ENCODE assay signal across 25 cellular contexts in genomic region chr13:79806821-79807220, GRCh38.
"Had no signal": no experiment of that assay in that cellular context is flagged by ENCODE, and none has a peak within 500 bp of the region (broad histone marks: within the 10 kb centered on the region; RNA-seq: fewer than 3 reads in every experiment).

No MANE protein-coding gene starts in this region.

- ATAC-seq: activated CD4-positive, alpha-beta T cell treated with anti-CD3 and anti-CD28 coated beads for 36 hours; activated CD8-positive, alpha-beta memory T cell treated with anti-CD3 and anti-CD28 coated beads, Interleukin-2, amount 10 ng/mL, durations not matched to agents 7 days and 5 days; activated CD8-positive, alpha-beta T cell treated with anti-CD3 and anti-CD28 coated beads, Interleukin-2, amount 10 ng/mL, durations not matched to agents 7 days and 5 days; activated naive CD4-positive, alpha-beta T cell treated with anti-CD3 and anti-CD28 coated beads, Interleukin-2, amount 50 U/mL, for 72 hours; activated T-cell treated with anti-CD3 and anti-CD28 coated beads, Interleukin-2, amount 50 U/mL, for 72 hours; effector memory CD8-positive, alpha-beta T cell; heart right ventricle; left lobe of liver; natural killer cell; sciatic nerve had no signal

- H3K4me1 ChIP-seq: uterus had no signal

- H3K9me3 ChIP-seq: heart right ventricle, lower lobe of right lung, neutrophil, thoracic aorta, uterus had no signal

- H3K27ac ChIP-seq: coronary artery, heart right ventricle, lower lobe of right lung, neutrophil, skin epidermis, thoracic aorta, uterus had no signal

- H3K4me3 ChIP-seq: coronary artery, heart right ventricle, lower lobe of right lung, skin epidermis, thoracic aorta, uterus had no signal

- DNase-seq: activated CD4-positive, alpha-beta T cell treated with anti-CD3 and anti-CD28 coated beads for 36 hours; activated CD4-positive, CD25-positive, alpha-beta regulatory T cell; activated CD8-positive, alpha-beta memory T cell treated with anti-CD3 and anti-CD28 coated beads, Interleukin-2, amount 10 ng/mL, durations not matched to agents 7 days and 5 days; activated CD8-positive, alpha-beta T cell treated with anti-CD3 and anti-CD28 coated beads, Interleukin-2, amount 10 ng/mL, durations not matched to agents 7 days and 5 days; activated naive CD4-positive, alpha-beta T cell; activated T-cell treated with anti-CD3 and anti-CD28 coated beads, Interleukin-2, amount 50 U/mL, for 72 hours; effector memory CD8-positive, alpha-beta T cell; heart right ventricle; kidney glomerular epithelial cell; lower lobe of right lung; mesenchymal stem cell; natural killer cell; stimulated activated CD4-positive, alpha-beta T cell treated with anti-CD3 and anti-CD28 coated beads, Interleukin-12 subunit alpha, Interleukin-12 subunit beta, amount 100 ng/mL, for 4 hours; stimulated activated CD4-positive, alpha-beta T cell treated with anti-CD3 and anti-CD28 coated beads, Interleukin-4, amount 100 ng/mL, for 1 hour; trophoblast cell; uterus had no signal

- H3K36me3 Mint-ChIP-seq: activated CD8-positive, alpha-beta memory T cell treated with anti-CD3 and anti-CD28 coated beads, Interleukin-2, amount 10 ng/mL, durations not matched to agents 7 days and 5 days; activated naive CD4-positive, alpha-beta T cell treated with anti-CD3 and anti-CD28 coated beads, Interleukin-2, amount 50 U/mL, for 72 hours; natural killer cell; stimulated activated effector memory CD8-positive, alpha-beta T cell treated with anti-CD3 and anti-CD28 coated beads, Interleukin-12 subunit alpha, Interleukin-12 subunit beta, amount 100 ng/mL, for 72 hours had no signal

- H3K9me3 Mint-ChIP-seq: activated naive CD4-positive, alpha-beta T cell treated with anti-CD3 and anti-CD28 coated beads, Interleukin-2, amount 50 U/mL, for 72 hours; natural killer cell; stimulated activated effector memory CD8-positive, alpha-beta T cell treated with anti-CD3 and anti-CD28 coated beads, Interleukin-12 subunit alpha, Interleukin-12 subunit beta, amount 100 ng/mL, for 72 hours; stimulated activated naive CD8-positive, alpha-beta T cell treated with anti-CD3 and anti-CD28 coated beads, Interleukin-15, Interleukin-2, amounts not matched to agents 100 ng/mL and 50 ng/mL, for 24 hours had no signal

- H3K36me3 ChIP-seq: heart right ventricle, lower lobe of right lung, neutrophil, thoracic aorta, uterus had no signal

- H3K27ac Mint-ChIP-seq: activated CD4-positive, alpha-beta T cell treated with anti-CD3 and anti-CD28 coated beads for 36 hours; activated CD8-positive, alpha-beta memory T cell treated with anti-CD3 and anti-CD28 coated beads, Interleukin-2, amount 10 ng/mL, durations not matched to agents 7 days and 5 days; activated CD8-positive, alpha-beta T cell treated with anti-CD3 and anti-CD28 coated beads, Interleukin-2, amount 10 ng/mL, durations not matched to agents 7 days and 5 days; activated naive CD4-positive, alpha-beta T cell treated with anti-CD3 and anti-CD28 coated beads, Interleukin-2, amount 50 U/mL, for 72 hours; activated T-cell treated with anti-CD3 and anti-CD28 coated beads, Interleukin-2, amount 50 U/mL, for 72 hours; effector memory CD8-positive, alpha-beta T cell; natural killer cell; stimulated activated effector memory CD8-positive, alpha-beta T cell treated with anti-CD3 and anti-CD28 coated beads, Interleukin-12 subunit alpha, Interleukin-12 subunit beta, amount 100 ng/mL, for 72 hours; stimulated activated naive CD8-positive, alpha-beta T cell treated with anti-CD3 and anti-CD28 coated beads, Interleukin-15, Interleukin-2, amounts not matched to agents 100 ng/mL and 50 ng/mL, for 24 hours had no signal

- H3K27me3 ChIP-seq: heart right ventricle, neutrophil, uterus had no signal

- H3K4me1 Mint-ChIP-seq: activated CD4-positive, alpha-beta T cell treated with anti-CD3 and anti-CD28 coated beads for 36 hours; activated CD8-positive, alpha-beta memory T cell treated with anti-CD3 and anti-CD28 coated beads, Interleukin-2, amount 10 ng/mL, durations not matched to agents 7 days and 5 days; stimulated activated effector memory CD8-positive, alpha-beta T cell treated with anti-CD3 and anti-CD28 coated beads, Interleukin-12 subunit alpha, Interleukin-12 subunit beta, amount 100 ng/mL, for 72 hours had no signal

- H3K4me3 Mint-ChIP-seq: activated CD4-positive, alpha-beta T cell treated with anti-CD3 and anti-CD28 coated beads for 36 hours; activated CD8-positive, alpha-beta memory T cell treated with anti-CD3 and anti-CD28 coated beads, Interleukin-2, amount 10 ng/mL, durations not matched to agents 7 days and 5 days; activated CD8-positive, alpha-beta T cell treated with anti-CD3 and anti-CD28 coated beads, Interleukin-2, amount 10 ng/mL, durations not matched to agents 7 days and 5 days; activated T-cell treated with anti-CD3 and anti-CD28 coated beads, Interleukin-2, amount 50 U/mL, for 72 hours; effector memory CD8-positive, alpha-beta T cell; natural killer cell; stimulated activated effector memory CD8-positive, alpha-beta T cell treated with anti-CD3 and anti-CD28 coated beads, Interleukin-12 subunit alpha, Interleukin-12 subunit beta, amount 100 ng/mL, for 72 hours; stimulated activated naive CD8-positive, alpha-beta T cell treated with anti-CD3 and anti-CD28 coated beads, Interleukin-15, Interleukin-2, amounts not matched to agents 100 ng/mL and 50 ng/mL, for 24 hours had no signal

- H3K27me3 Mint-ChIP-seq: activated CD4-positive, alpha-beta T cell treated with anti-CD3 and anti-CD28 coated beads for 36 hours; activated CD8-positive, alpha-beta memory T cell treated with anti-CD3 and anti-CD28 coated beads, Interleukin-2, amount 10 ng/mL, durations not matched to agents 7 days and 5 days; effector memory CD8-positive, alpha-beta T cell; stimulated activated naive CD8-positive, alpha-beta T cell treated with anti-CD3 and anti-CD28 coated beads, Interleukin-15, Interleukin-2, amounts not matched to agents 100 ng/mL and 50 ng/mL, for 24 hours had no signal
